12 cellular contexts compared by ENCODE assay signal in the genomic region with DNA sequence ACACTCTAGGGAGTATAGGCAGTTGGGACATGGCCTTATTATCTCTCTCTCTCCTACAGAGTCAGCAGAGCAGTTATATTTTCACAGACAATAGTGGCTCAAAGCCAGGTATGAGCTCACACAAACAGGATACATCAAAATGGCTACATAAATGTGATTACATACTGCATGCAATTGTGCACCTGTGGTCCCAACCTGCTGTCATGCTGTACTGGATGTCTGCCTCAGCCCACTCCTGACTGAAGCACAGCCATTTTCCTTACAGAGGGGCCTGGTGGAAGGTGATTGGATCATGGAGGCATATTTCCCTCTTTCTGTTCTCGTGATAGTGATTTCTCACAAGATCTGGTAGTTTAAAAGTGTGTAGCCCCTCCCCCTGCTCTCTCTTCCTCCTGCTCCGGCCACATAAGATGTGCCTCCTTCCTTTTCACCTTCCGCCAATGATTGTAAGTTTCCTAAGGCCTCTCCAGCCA. TPM values are rescaled to one million over a fixed set of nuclear protein-coding genes. Genes with fewer than 3 reads are reported as not detected.
DNase-seq lines count a peak whose midpoint lies in the region; ATAC-seq and TF ChIP-seq lines count a peak whose summit lies in the region.
"Had no signal": no experiment of that assay in that cellular context is flagged by ENCODE, and none has a peak within 500 bp of the region (broad histone marks: within the 10 kb centered on the region; RNA-seq: fewer than 3 reads in every experiment).

No MANE protein-coding gene starts in this region.

- in situ Hi-C loops in HAP-1 (cut with MboI; ENCODE audit: low sequenced_read_pairs), result no loop called here

- intact Hi-C loops in upper lobe of right lung (cut with DNase I), result no loop called here

- peak overlapping the region; percentile 21 for H3K27ac ChIP-seq in upper lobe of right lung
- H3K27ac ChIP-seq: gastroesophageal sphincter had no signal

- ATAC-seq in upper lobe of right lung (peak; percentile 62), HG02610 (IDR thresholded peaks at IDR 0.05; ENCODE audit: unreplicated experiment) (no peak)
- ATAC-seq: gastroesophageal sphincter had no signal

- no peaks in the 10 kb centered on the region for H3K9me3 ChIP-seq in upper lobe of right lung
- H3K9me3 ChIP-seq in HAP-1, result no peaks in the 10 kb centered on the region

- TF ChIP-seq CTCF in epithelial cell of esophagus (IDR thresholded peaks at IDR 0.05; ENCODE audit: insufficient read depth, low read depth, low read length, missing control alignments), result no peak
- no peak for TF ChIP-seq CTCF in upper lobe of right lung (IDR thresholded peaks at IDR 0.05)

- H3K27me3 ChIP-seq in upper lobe of right lung (no peaks in the 10 kb centered on the region), HAP-1 (ENCODE audit: low read depth) (no peaks in the 10 kb centered on the region)
- H3K27me3 ChIP-seq: gastroesophageal sphincter, tibial nerve had no signal

- no peaks in the 10 kb centered on the region for H3K4me1 ChIP-seq in upper lobe of right lung
- H3K4me1 ChIP-seq in HAP-1, result no peaks in the 10 kb centered on the region
- H3K4me1 ChIP-seq: gastroesophageal sphincter had no signal

- no peak overlapping the region for H3K4me3 ChIP-seq in epithelial cell of esophagus (ENCODE audit: low read length)
- H3K4me3 ChIP-seq in upper lobe of right lung, result no peak overlapping the region
- H3K4me3 ChIP-seq in HAP-1, result no peak overlapping the region
- H3K4me3 ChIP-seq: gastroesophageal sphincter, tibial nerve had no signal

- peak; percentile 12 for DNase-seq in stimulated activated CD4-positive, alpha-beta T cell treated with anti-CD3 and anti-CD28 coated beads, Interleukin-15, amount 100 ng/mL, for 24 hours
- no peak for DNase-seq in stimulated activated CD4-positive, alpha-beta T cell treated with anti-CD3 and anti-CD28 coated beads, Interleukin-12 subunit alpha, Interleukin-12 subunit beta, amount 100 ng/mL, for 4 hours
- DNase-seq in RKO (ENCODE audit: low spot score) (peak; percentile 56), epithelial cell of esophagus (ENCODE audit: low read depth) (peak; percentile 39), upper lobe of right lung (no peak), HAP-1 (ENCODE audit: low spot score in 2 of 2) (no peak), NCI-H526 treated with DMSO at 0.1 percent for 48 hours (lab: John Stamatoyannopoulos, UW) (no peak)
- DNase-seq: activated CD8-positive, alpha-beta memory T cell treated with anti-CD3 and anti-CD28 coated beads, Interleukin-2, amount 50 U/mL, for 48 hours; NCI-H446 treated with DMSO at 0.1 percent for 48 hours had no signal

- H3K36me3 ChIP-seq in upper lobe of right lung, result no peaks in the 10 kb centered on the region
- H3K36me3 ChIP-seq in HAP-1 (replicated peaks), result no peaks in the 10 kb centered on the region
- H3K36me3 ChIP-seq: gastroesophageal sphincter, tibial nerve had no signal

RNA-seq across cellular contexts. Expression of gene SAMHD1, which starts 37.0 kb away (rescaled TPM):
- total RNA-seq in upper lobe of right lung, result 177 TPM

Comparison
In these comparisons a context has a peak if more than half of its experiments do, and no peak if none do; other contexts are left out.
1. DNase-seq: peak in stimulated activated CD4-positive, alpha-beta T cell treated with anti-CD3 and anti-CD28 coated beads, Interleukin-15, amount 100 ng/mL, for 24 hours (single experiment), RKO (single experiment) and epithelial cell of esophagus (single experiment); none in stimulated activated CD4-positive, alpha-beta T cell treated with anti-CD3 and anti-CD28 coated beads, Interleukin-12 subunit alpha, Interleukin-12 subunit beta, amount 100 ng/mL, for 4 hours (single experiment), upper lobe of right lung (single experiment), HAP-1 (0 of 2) and NCI-H526 treated with DMSO at 0.1 percent for 48 hours (single experiment).